Comparison of ENCODE assay signal across 35 cellular contexts in genomic region chrX:77698242-77698641, GRCh38.
"Had no signal": no experiment of that assay in that cellular context is flagged by ENCODE, and none has a peak within 500 bp of the region (broad histone marks: within the 10 kb centered on the region; RNA-seq: fewer than 3 reads in every experiment).

No MANE protein-coding gene starts in this region.

- H3K4me1 ChIP-seq: adrenal gland, breast epithelium, gastrocnemius medialis had no signal

- H3K27ac ChIP-seq: adrenal gland, breast epithelium, cardiac muscle cell, coronary artery, dorsolateral prefrontal cortex, gastrocnemius medialis, heart left ventricle had no signal

- H3K9me3 ChIP-seq: adrenal gland, breast epithelium, gastrocnemius medialis, heart left ventricle had no signal

- DNase-seq: activated CD4-positive, alpha-beta T cell treated with anti-CD3 and anti-CD28 coated beads for 36 hours; activated CD4-positive, alpha-beta T cell treated with anti-CD3 and anti-CD28 coated beads, Interleukin-2, amount 50 U/mL, for 1 hour; activated CD4-positive, alpha-beta T cell treated with anti-CD3 and anti-CD28 coated beads, Interleukin-2, amount 50 U/mL, for 48 hours; activated CD4-positive, CD25-positive, alpha-beta regulatory T cell; activated CD4-positive, CD25-positive, alpha-beta regulatory T cell treated with anti-CD3 and anti-CD28 coated beads, Interleukin-2, amount 50 U/mL, for 72 hours; activated CD8-positive, alpha-beta memory T cell treated with anti-CD3 and anti-CD28 coated beads for 24 hours; activated CD8-positive, alpha-beta memory T cell treated with anti-CD3 and anti-CD28 coated beads, Interleukin-2, amount 50 U/mL, for 4 hours; activated CD8-positive, alpha-beta T cell treated with anti-CD3 and anti-CD28 coated beads for 36 hours; activated effector memory CD4-positive, alpha-beta T cell treated with anti-CD3 and anti-CD28 coated beads, Interleukin-2, amount 50 U/mL, for 16 hours; activated naive CD4-positive, alpha-beta T cell treated with anti-CD3 and anti-CD28 coated beads for 36 hours; activated naive CD8-positive, alpha-beta T cell treated with anti-CD3 and anti-CD28 coated beads for 36 hours; activated naive CD8-positive, alpha-beta T cell treated with anti-CD3 and anti-CD28 coated beads, Interleukin-2, amount 50 U/mL, for 24 hours; activated T-cell treated with anti-CD3 and anti-CD28 coated beads, Interleukin-2, amount 50 U/mL, for 1 hour; activated T-cell treated with anti-CD3 and anti-CD28 coated beads, Interleukin-2, amount 50 U/mL, for 48 hours; adrenal gland; amygdala; aorta; dorsolateral prefrontal cortex; effector memory CD4-positive, alpha-beta T cell; endodermal cell; foreskin fibroblast; gastrocnemius medialis; glutamatergic neuron; heart left ventricle; T-helper 2 cell had no signal

- ATAC-seq: activated CD4-positive, alpha-beta T cell treated with anti-CD3 and anti-CD28 coated beads for 36 hours; activated CD8-positive, alpha-beta T cell treated with anti-CD3 and anti-CD28 coated beads for 36 hours; activated naive CD8-positive, alpha-beta T cell treated with anti-CD3 and anti-CD28 coated beads, Interleukin-2, amount 50 U/mL, for 24 hours; esophagus mucosa; gastrocnemius medialis; heart left ventricle had no signal

- H3K4me3 ChIP-seq: adrenal gland, breast epithelium, cardiac muscle cell, coronary artery, dorsolateral prefrontal cortex, gastrocnemius medialis, heart left ventricle had no signal

- H3K4me1 Mint-ChIP-seq: brain had no signal

- H3K9me3 Mint-ChIP-seq: activated CD8-positive, alpha-beta T cell treated with anti-CD3 and anti-CD28 coated beads for 36 hours; activated naive CD4-positive, alpha-beta T cell treated with anti-CD3 and anti-CD28 coated beads for 36 hours; activated naive CD4-positive, alpha-beta T cell treated with anti-CD3 and anti-CD28 coated beads, Interleukin-2, amount 50 U/mL, for 24 hours; activated naive CD8-positive, alpha-beta T cell treated with anti-CD3 and anti-CD28 coated beads for 36 hours; activated naive CD8-positive, alpha-beta T cell treated with anti-CD3 and anti-CD28 coated beads, Interleukin-2, amount 50 U/mL, for 24 hours; activated T-helper 1 cell treated with anti-CD3 and anti-CD28 coated beads, Interleukin-12 subunit alpha, Interleukin-12 subunit beta, Interleukin-2, Interleukin-4 antibody, amounts not matched to agents 30 ng/mL and 10 ng/mL and 1 ng/mL, durations not matched to agents 14 hours and 24 hours and 36 hours; activated T-helper 2 cell treated with anti-CD3 and anti-CD28 coated beads, Interferon-gamma antibody, Interleukin-2, Interleukin-4, amounts not matched to agents 10 μg/mL and 5 μg/mL and 100 μg/mL, durations not matched to agents 14 hours and 24 hours and 36 hours; brain; central memory CD8-positive, alpha-beta T cell; dendritic cell treated with granulocyte-macrophage colony-stimulating factor and Interleukin-4, amounts not matched to agents 40 ng/mL and 50 ng/mL, for 4 days had no signal

- H3K27me3 ChIP-seq: breast epithelium, cardiac muscle cell, gastrocnemius medialis, heart left ventricle had no signal

- H3K36me3 ChIP-seq: breast epithelium, gastrocnemius medialis had no signal

- H3K4me3 Mint-ChIP-seq: activated CD4-positive, alpha-beta T cell treated with anti-CD3 and anti-CD28 coated beads for 36 hours; activated CD8-positive, alpha-beta T cell treated with anti-CD3 and anti-CD28 coated beads for 36 hours; activated naive CD4-positive, alpha-beta T cell treated with anti-CD3 and anti-CD28 coated beads for 36 hours; activated naive CD4-positive, alpha-beta T cell treated with anti-CD3 and anti-CD28 coated beads, Interleukin-2, amount 50 U/mL, for 24 hours; activated naive CD8-positive, alpha-beta T cell treated with anti-CD3 and anti-CD28 coated beads for 36 hours; activated naive CD8-positive, alpha-beta T cell treated with anti-CD3 and anti-CD28 coated beads, Interleukin-2, amount 50 U/mL, for 24 hours; activated T-helper 1 cell treated with anti-CD3 and anti-CD28 coated beads, Interleukin-12 subunit alpha, Interleukin-12 subunit beta, Interleukin-2, Interleukin-4 antibody, amounts not matched to agents 30 ng/mL and 10 ng/mL and 1 ng/mL, durations not matched to agents 14 hours and 24 hours and 36 hours; brain; central memory CD8-positive, alpha-beta T cell; dendritic cell treated with granulocyte-macrophage colony-stimulating factor and Interleukin-4, amounts not matched to agents 40 ng/mL and 50 ng/mL, for 4 days; endodermal cell had no signal

- H3K27ac Mint-ChIP-seq: activated CD4-positive, alpha-beta T cell treated with anti-CD3 and anti-CD28 coated beads for 36 hours; activated CD8-positive, alpha-beta T cell treated with anti-CD3 and anti-CD28 coated beads for 36 hours; activated naive CD4-positive, alpha-beta T cell treated with anti-CD3 and anti-CD28 coated beads for 36 hours; activated naive CD4-positive, alpha-beta T cell treated with anti-CD3 and anti-CD28 coated beads, Interleukin-2, amount 50 U/mL, for 24 hours; activated naive CD8-positive, alpha-beta T cell treated with anti-CD3 and anti-CD28 coated beads for 36 hours; activated naive CD8-positive, alpha-beta T cell treated with anti-CD3 and anti-CD28 coated beads, Interleukin-2, amount 50 U/mL, for 24 hours; activated T-helper 1 cell treated with anti-CD3 and anti-CD28 coated beads, Interleukin-12 subunit alpha, Interleukin-12 subunit beta, Interleukin-2, Interleukin-4 antibody, amounts not matched to agents 30 ng/mL and 10 ng/mL and 1 ng/mL, durations not matched to agents 14 hours and 24 hours and 36 hours; activated T-helper 2 cell treated with anti-CD3 and anti-CD28 coated beads, Interferon-gamma antibody, Interleukin-2, Interleukin-4, amounts not matched to agents 10 μg/mL and 5 μg/mL and 100 μg/mL, durations not matched to agents 14 hours and 24 hours and 36 hours; brain; dendritic cell treated with granulocyte-macrophage colony-stimulating factor and Interleukin-4, amounts not matched to agents 40 ng/mL and 50 ng/mL, for 4 days; endodermal cell had no signal
